8 cellular contexts compared by ENCODE assay signal in the genomic region with DNA sequence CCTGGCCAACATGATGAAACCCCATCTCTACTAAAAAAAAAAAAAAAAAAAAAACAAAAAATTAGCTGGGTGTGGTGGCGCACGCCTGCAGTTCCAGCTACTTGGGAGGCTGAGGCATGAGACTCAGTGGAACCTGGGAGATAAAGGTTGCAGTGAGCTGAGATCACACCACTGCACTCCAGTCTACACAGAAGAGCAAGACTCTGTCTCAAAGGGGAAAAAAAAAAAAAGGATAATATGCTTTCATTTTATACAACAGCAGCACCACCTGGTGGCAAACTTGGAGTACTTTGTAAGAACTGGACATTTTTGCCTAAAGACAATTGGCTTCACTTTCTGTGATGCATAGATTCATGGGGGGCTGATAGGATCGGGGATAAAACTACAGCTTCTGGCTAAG. TPM values are rescaled to one million over a fixed set of nuclear protein-coding genes. Genes with fewer than 3 reads are reported as not detected.
DNase-seq lines count a peak whose midpoint lies in the region; TF ChIP-seq lines count a peak whose summit lies in the region.

No MANE protein-coding gene starts in this region.

- DNase-seq in AG04449 (ENCODE audit: low read depth, low spot score) (no peak), GM19238 (ENCODE audit: insufficient read length, low spot score) (peak; percentile 45), NCI-H524 (lab: John Stamatoyannopoulos, UW) (peak; percentile 51 to 88), myocyte (ENCODE audit: low read depth) (peak; percentile 78), testis (peak; percentile 62), mesenteric fat pad (ENCODE audit: low spot score) (no peak)
- DNase-seq in activated CD4-positive, alpha-beta T cell treated with anti-CD3 and anti-CD28 coated beads for 48 hours = peak; percentile 72
- DNase-seq in effector memory CD4-positive, alpha-beta T cell = peak; percentile 28 to 53 (median 39)

- no peaks in the 10 kb centered on the region for H3K4me1 ChIP-seq in effector memory CD4-positive, alpha-beta T cell (ENCODE audit: control insufficient read depth, insufficient read depth, low read length, poor library complexity, severe bottlenecking)
- H3K4me1 ChIP-seq in testis = peaks cover 7% of the 10 kb centered on the region

- no peak overlapping the region for H3K27ac ChIP-seq in effector memory CD4-positive, alpha-beta T cell (ENCODE audit: insufficient read depth, low read length, poor library complexity, severe bottlenecking)
- no peak overlapping the region for H3K27ac ChIP-seq in testis

- CTCF ChIA-PET in AG04449 (lab: Yijun Ruan, JAX) = interaction anchor here (0.6 to 16.2 kb wide), 49 partner anchors 10 to 608 kb away, joined by 3 to 303 read pairs (median 4); partner anchors contain the start of genes CHTF8, HAS3, TANGO6 and UTP4

- no peak overlapping the region for H3K4me3 ChIP-seq in AG04449 (ENCODE audit: low read depth, low read length)
- H3K4me3 ChIP-seq in effector memory CD4-positive, alpha-beta T cell (ENCODE audit: insufficient read depth, low read depth, low read length, poor library complexity, severe bottlenecking) = no peak overlapping the region
- H3K4me3 ChIP-seq in testis = no peak overlapping the region

- no peaks in the 10 kb centered on the region for H3K27me3 ChIP-seq in effector memory CD4-positive, alpha-beta T cell (replicated peaks; ENCODE audit: control insufficient read depth, insufficient read depth, low read length, poor library complexity, severe bottlenecking)
- no peaks in the 10 kb centered on the region for H3K27me3 ChIP-seq in testis

- intact Hi-C loops in testis (cut with DNase I; ENCODE audit: low total_unique reads) = no loop called here

- POLR2A ChIA-PET in AG04449 (lab: Yijun Ruan, JAX) = interaction anchor here (0.6 kb wide), 1 partner anchor 138 kb away, joined by 4 read pairs; no protein-coding TSS in a partner anchor

- TF ChIP-seq CTCF in AG04449 (IDR thresholded peaks at IDR 0.05; ENCODE audit: insufficient read depth, low read length, missing control alignments) (peak; percentile 52), testis (IDR thresholded peaks at IDR 0.05) (peak; percentile 68 to 69 (median 68))

- H3K9me3 ChIP-seq in effector memory CD4-positive, alpha-beta T cell (ENCODE audit: control insufficient read depth, low read length) = no peaks in the 10 kb centered on the region
- no peaks in the 10 kb centered on the region for H3K9me3 ChIP-seq in testis

- TF ChIP-seq POLR2A in testis (IDR thresholded peaks at IDR 0.05) = no peak

- H3K36me3 ChIP-seq in effector memory CD4-positive, alpha-beta T cell (ENCODE audit: control insufficient read depth, insufficient read depth, low read length) = peaks cover 20% of the 10 kb centered on the region
- no peaks in the 10 kb centered on the region for H3K36me3 ChIP-seq in testis (ENCODE audit: low read depth, missing control alignments)

- WGBS in testis, 2 donors = 84 to 87% methylated on average over 3 of the region's 3 CpGs

RNA-seq across cellular contexts. Expression of gene CHTF8, which starts 8.5 kb away (rescaled TPM):
- total RNA-seq in myocyte (35.5 and 36.6 TPM in 2 replicates), testis (100 to 1,000 TPM; 131 to 147 TPM), mesenteric fat pad (84.5 TPM)
- 72.9 TPM for polyA plus RNA-seq in myocyte (2012)
- polyA plus RNA-seq in testis (ENCODE audit: insufficient read depth, low read depth, low replicate concordance) = 122 TPM

RNA-seq across cellular contexts. Expression of gene UTP4, which starts 8.6 kb away (rescaled TPM):
- total RNA-seq in myocyte (16.1 and 18.1 TPM in 2 replicates), testis (10 to 100 TPM; 72.8 to 78.3 TPM), mesenteric fat pad (57.4 TPM)
- 41.1 TPM for polyA plus RNA-seq in myocyte (2012)
- 80.5 TPM for polyA plus RNA-seq in testis (ENCODE audit: insufficient read depth, low read depth, low replicate concordance)

RNA-seq across cellular contexts. Expression of gene HAS3, which starts 18.4 kb away (rescaled TPM):
- total RNA-seq in myocyte (0.08 TPM in 1 of 2 replicates, not detected in the other), testis (1 to 10 TPM; 4.7 to 7.7 TPM), mesenteric fat pad (0.77 TPM)
- 1.3 TPM for polyA plus RNA-seq in myocyte (2012)
- polyA plus RNA-seq in testis (ENCODE audit: insufficient read depth, low read depth, low replicate concordance) = 4.8 TPM

Comparison
In these comparisons a context has a peak if more than half of its experiments do, and no peak if none do; other contexts are left out.
1. DNase-seq: peak in GM19238 (single experiment), NCI-H524 (2 of 2), activated CD4-positive, alpha-beta T cell treated with anti-CD3 and anti-CD28 coated beads for 48 hours (single experiment), effector memory CD4-positive, alpha-beta T cell (3 of 3), myocyte (single experiment) and testis (single experiment); none in AG04449 (single experiment) and mesenteric fat pad (single experiment).